ENCODE assay signal across 8 cellular contexts in the genomic region with DNA sequence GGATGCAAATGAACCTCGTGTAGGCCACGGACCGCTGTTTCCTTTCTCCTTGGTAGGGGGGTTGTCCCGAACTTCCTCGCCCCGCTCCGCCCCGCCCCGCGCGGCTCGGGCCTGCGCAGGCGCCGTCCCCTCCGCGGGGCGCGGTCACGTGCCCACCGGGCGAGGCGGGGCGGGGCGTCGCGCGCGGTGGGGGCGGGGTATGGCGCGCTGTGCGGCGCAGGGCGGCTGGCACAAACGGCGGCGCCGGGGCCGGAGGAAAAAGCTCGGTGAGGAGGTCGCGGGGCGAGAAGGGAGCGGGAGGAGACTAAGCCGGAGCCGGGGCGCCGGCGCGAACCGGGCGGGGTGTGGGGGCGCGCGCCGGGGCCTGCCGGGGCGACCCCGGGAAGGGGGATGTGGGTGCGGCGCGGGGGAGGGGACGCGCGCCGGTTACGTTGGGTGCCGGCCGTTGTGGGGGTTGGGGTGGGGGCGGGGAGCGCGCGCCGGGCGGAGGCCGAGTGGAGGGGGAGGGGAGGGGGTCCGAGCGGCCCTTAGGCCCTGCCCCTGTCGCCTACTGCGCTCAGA. TPM values are rescaled to one million over a fixed set of nuclear protein-coding genes. Genes with fewer than 3 reads are reported as not detected.
A peak's percentile ranks its signal among the peaks of the same experiment; 100 is the strongest.
DNase-seq lines count a peak whose midpoint lies in the region; ATAC-seq and TF ChIP-seq lines count a peak whose summit lies in the region.

Gene EGLN2, plus strand, starts transcription at position 195 of the 561 bp plus-strand sequence. CDS start 1,382 bp downstream, outside the sequence.

- peak within 1 kb of the TSS; percentile 100 for H3K27ac Mint-ChIP-seq in immature natural killer cell
- peak within 1 kb of the TSS; percentile 95 for H3K27ac Mint-ChIP-seq in stimulated activated naive CD8-positive, alpha-beta T cell treated with anti-CD3 and anti-CD28 coated beads, Interleukin-15, Interleukin-2, amounts not matched to agents 100 ng/mL and 50 ng/mL, for 24 hours

- DNase-seq in AG08395 (ENCODE audit: low spot score): peak; percentile 98
- no peak for DNase-seq in astrocyte of the spinal cord (ENCODE audit: low read depth, low spot score)
- DNase-seq in immature natural killer cell: no peak
- no peak for DNase-seq in amniotic stem cell (lab: John Stamatoyannopoulos, UW)
- no peak for DNase-seq in pons (ENCODE audit: low spot score)

- ATAC-seq in HG03571 (IDR thresholded peaks at IDR 0.05; ENCODE audit: unreplicated experiment): peak; percentile 1

- no peaks in the 10 kb centered on the region for H3K9me3 Mint-ChIP-seq in immature natural killer cell
- H3K9me3 Mint-ChIP-seq in stimulated activated naive CD8-positive, alpha-beta T cell treated with anti-CD3 and anti-CD28 coated beads, Interleukin-15, Interleukin-2, amounts not matched to agents 100 ng/mL and 50 ng/mL, for 24 hours: no peaks in the 10 kb centered on the region

- H3K27me3 Mint-ChIP-seq in immature natural killer cell (ENCODE audit: low read depth in 3 of 3): peaks cover 10 to 34% (median 21%) of the 10 kb centered on the region in 3 donors
- H3K27me3 Mint-ChIP-seq in stimulated activated naive CD8-positive, alpha-beta T cell treated with anti-CD3 and anti-CD28 coated beads, Interleukin-15, Interleukin-2, amounts not matched to agents 100 ng/mL and 50 ng/mL, for 24 hours: no peaks in the 10 kb centered on the region

- peaks cover 0 to 17% (median 12%) of the 10 kb centered on the region in 3 donors for H3K36me3 Mint-ChIP-seq in immature natural killer cell
- peaks cover 25% of the 10 kb centered on the region for H3K36me3 Mint-ChIP-seq in stimulated activated naive CD8-positive, alpha-beta T cell treated with anti-CD3 and anti-CD28 coated beads, Interleukin-15, Interleukin-2, amounts not matched to agents 100 ng/mL and 50 ng/mL, for 24 hours (ENCODE audit: low read depth)

- TF ChIP-seq POLR2A in GM19099 (IDR thresholded peaks at IDR 0.05; ENCODE audit: extremely low read depth, insufficient read length, low read depth): peak; percentile 68

- no peak for TF ChIP-seq CTCF in astrocyte of the spinal cord (IDR thresholded peaks at IDR 0.05; ENCODE audit: low read depth, low read length)

- H3K4me3 ChIP-seq in astrocyte of the spinal cord (ENCODE audit: low read depth, low read length): peak within 1 kb of the TSS; percentile 83

- in situ Hi-C loops in astrocyte of the spinal cord (cut with HindIII; ENCODE audit: low sequenced_read_pairs): no loop called here

- H3K4me1 Mint-ChIP-seq in immature natural killer cell: peaks cover 53 to 57% of the 10 kb centered on the region in 2 donors
- peaks cover 58% of the 10 kb centered on the region for H3K4me1 Mint-ChIP-seq in stimulated activated naive CD8-positive, alpha-beta T cell treated with anti-CD3 and anti-CD28 coated beads, Interleukin-15, Interleukin-2, amounts not matched to agents 100 ng/mL and 50 ng/mL, for 24 hours (ENCODE audit: low read depth)

- H3K4me3 Mint-ChIP-seq in immature natural killer cell: peak within 1 kb of the TSS; percentile 93 to 100 (median 98)
- peak within 1 kb of the TSS; percentile 95 for H3K4me3 Mint-ChIP-seq in stimulated activated naive CD8-positive, alpha-beta T cell treated with anti-CD3 and anti-CD28 coated beads, Interleukin-15, Interleukin-2, amounts not matched to agents 100 ng/mL and 50 ng/mL, for 24 hours

RNA-seq across cellular contexts. Expression of gene EGLN2, which starts in this region (rescaled TPM):
- 100 to 1,000 TPM in 2 of 3 donors, 10 to 100 TPM in 1; 88.4 to 124 (median 101) TPM for polyA plus RNA-seq in immature natural killer cell
